Comparison of ENCODE assay signal across 18 cellular contexts in genomic region chr5:178223196-178223773, GRCh38. TPM values are rescaled to one million over a fixed set of nuclear protein-coding genes. Genes with fewer than 3 reads are reported as not detected.
DNase-seq lines count a peak whose midpoint lies in the region; ATAC-seq, FAIRE-seq and TF ChIP-seq lines count a peak whose summit lies in the region.
"Had no signal": no experiment of that assay in that cellular context is flagged by ENCODE, and none has a peak within 500 bp of the region (broad histone marks: within the 10 kb centered on the region; RNA-seq: fewer than 3 reads in every experiment).

No MANE protein-coding gene starts in this region.

- 0 out of 2 replicates have a peak, but pooled peaks have one; percentile 15 for TF ChIP-seq POLR2A in GM12892 (IDR thresholded peaks at IDR 0.05; ENCODE audit: low read depth, low read length)

- H3K9me3 Mint-ChIP-seq in activated CD4-positive, alpha-beta T cell treated with anti-CD3 and anti-CD28 coated beads, Interleukin-2, amount 10 ng/mL, durations not matched to agents 7 days and 5 days: no peaks in the 10 kb centered on the region
- no peaks in the 10 kb centered on the region for H3K9me3 Mint-ChIP-seq in activated naive CD8-positive, alpha-beta T cell treated with anti-CD3 and anti-CD28 coated beads, Interleukin-2, amount 50 U/mL, for 24 hours
- H3K9me3 Mint-ChIP-seq in naive thymus-derived CD8-positive, alpha-beta T cell: no peaks in the 10 kb centered on the region

- no peak for FAIRE-seq in GM12892 (lab: Jason Lieb, UNC)
- FAIRE-seq: A204.1, G401.6 had no signal

- ATAC-seq in activated naive CD8-positive, alpha-beta T cell treated with anti-CD3 and anti-CD28 coated beads, Interleukin-2, amount 50 U/mL, for 24 hours: no peak
- no peak for ATAC-seq in naive thymus-derived CD8-positive, alpha-beta T cell
- ATAC-seq in GM19324 (IDR thresholded peaks at IDR 0.05; ENCODE audit: low FRiP score, unreplicated experiment): no peak

- no peak for DNase-seq in activated CD4-positive, alpha-beta T cell treated with anti-CD3 and anti-CD28 coated beads, Interleukin-2, amount 10 ng/mL, durations not matched to agents 7 days and 5 days
- no peak for DNase-seq in activated CD4-positive, alpha-beta T cell treated with anti-CD3 and anti-CD28 coated beads, Interleukin-2, amount 50 U/mL, for 1 hour
- no peak for DNase-seq in GM12892 (ENCODE audit: insufficient read length)
- no peak for DNase-seq in activated naive CD8-positive, alpha-beta T cell treated with anti-CD3 and anti-CD28 coated beads, Interleukin-2, amount 50 U/mL, for 24 hours
- no peak for DNase-seq in naive thymus-derived CD8-positive, alpha-beta T cell
- DNase-seq in NCI-H226: no peak
- no peak for DNase-seq in KBM-7
- DNase-seq: adrenal gland, esophagus squamous epithelium, Kasumi-1, NCI-H510A, SK-N-SH, testis had no signal

- in situ Hi-C loops in KBM-7 (cut with MboI; ENCODE audit: low pct_unique_long_range_greater_than_20kb, low sequenced_read_pairs): no loop called here

- peaks cover 29% of the 10 kb centered on the region for H3K4me1 Mint-ChIP-seq in activated CD4-positive, alpha-beta T cell treated with anti-CD3 and anti-CD28 coated beads, Interleukin-2, amount 10 ng/mL, durations not matched to agents 7 days and 5 days
- H3K4me1 Mint-ChIP-seq in activated naive CD8-positive, alpha-beta T cell treated with anti-CD3 and anti-CD28 coated beads, Interleukin-2, amount 50 U/mL, for 24 hours: peaks cover 24% of the 10 kb centered on the region
- peaks cover 38 to 60% (median 51%) of the 10 kb centered on the region in 4 donors for H3K4me1 Mint-ChIP-seq in naive thymus-derived CD8-positive, alpha-beta T cell

- POLR2A ChIA-PET in activated CD4-positive, alpha-beta T cell treated with anti-CD3 and anti-CD28 coated beads, Interleukin-2, amount 10 ng/mL, durations not matched to agents 7 days and 5 days (lab: Charles Lee): no interaction called here
- POLR2A ChIA-PET in naive thymus-derived CD8-positive, alpha-beta T cell (lab: Charles Lee): interaction anchor here (1.6 kb wide), 1 partner anchor 19 kb away, joined by 5 read pairs; the partner anchor contains the start of gene HNRNPAB

- H3K27ac Mint-ChIP-seq in activated CD4-positive, alpha-beta T cell treated with anti-CD3 and anti-CD28 coated beads, Interleukin-2, amount 10 ng/mL, durations not matched to agents 7 days and 5 days: peak overlapping the region; percentile 15
- H3K27ac Mint-ChIP-seq in activated naive CD8-positive, alpha-beta T cell treated with anti-CD3 and anti-CD28 coated beads, Interleukin-2, amount 50 U/mL, for 24 hours: peak overlapping the region; percentile 20
- H3K27ac Mint-ChIP-seq in naive thymus-derived CD8-positive, alpha-beta T cell: peak overlapping the region in 9 of 10 donors; percentile 3 to 91 (median 51)

- H3K27me3 Mint-ChIP-seq in activated CD4-positive, alpha-beta T cell treated with anti-CD3 and anti-CD28 coated beads, Interleukin-2, amount 10 ng/mL, durations not matched to agents 7 days and 5 days: no peaks in the 10 kb centered on the region
- H3K27me3 Mint-ChIP-seq in activated naive CD8-positive, alpha-beta T cell treated with anti-CD3 and anti-CD28 coated beads, Interleukin-2, amount 50 U/mL, for 24 hours: no peaks in the 10 kb centered on the region
- no peaks in the 10 kb centered on the region for H3K27me3 Mint-ChIP-seq in naive thymus-derived CD8-positive, alpha-beta T cell

- H3K36me3 Mint-ChIP-seq in activated CD4-positive, alpha-beta T cell treated with anti-CD3 and anti-CD28 coated beads, Interleukin-2, amount 10 ng/mL, durations not matched to agents 7 days and 5 days (ENCODE audit: low read depth): peaks cover 56% of the 10 kb centered on the region
- H3K36me3 Mint-ChIP-seq in activated naive CD8-positive, alpha-beta T cell treated with anti-CD3 and anti-CD28 coated beads, Interleukin-2, amount 50 U/mL, for 24 hours (ENCODE audit: low read depth): peaks cover 62% of the 10 kb centered on the region
- H3K36me3 Mint-ChIP-seq in naive thymus-derived CD8-positive, alpha-beta T cell: peaks cover 0 to 72% (median 21%) of the 10 kb centered on the region in 3 donors

- CTCF ChIA-PET in activated CD4-positive, alpha-beta T cell treated with anti-CD3 and anti-CD28 coated beads, Interleukin-2, amount 10 ng/mL, durations not matched to agents 7 days and 5 days (lab: Charles Lee): no interaction called here

- H3K4me3 Mint-ChIP-seq in activated CD4-positive, alpha-beta T cell treated with anti-CD3 and anti-CD28 coated beads, Interleukin-2, amount 10 ng/mL, durations not matched to agents 7 days and 5 days: no peak overlapping the region
- H3K4me3 Mint-ChIP-seq in activated naive CD8-positive, alpha-beta T cell treated with anti-CD3 and anti-CD28 coated beads, Interleukin-2, amount 50 U/mL, for 24 hours: no peak overlapping the region
- H3K4me3 Mint-ChIP-seq in naive thymus-derived CD8-positive, alpha-beta T cell: no peak overlapping the region

RNA-seq across cellular contexts. Expression of gene PHYKPL, which starts 9.3 kb away (rescaled TPM):
- total RNA-seq in activated CD4-positive, alpha-beta T cell treated with anti-CD3 and anti-CD28 coated beads, Interleukin-2, amount 10 ng/mL, durations not matched to agents 7 days and 5 days: 100 to 1,000 TPM; 126 to 138 TPM
- 32.8 TPM for polyA plus RNA-seq in GM12892 (2012; ENCODE audit: missing spikeins)
- total RNA-seq in naive thymus-derived CD8-positive, alpha-beta T cell: 100 to 1,000 TPM; 209 to 229 TPM
- polyA plus RNA-seq in naive thymus-derived CD8-positive, alpha-beta T cell: 10 to 100 TPM; 41.1 to 51.8 (median 49.7) TPM

RNA-seq across cellular contexts. Expression of gene HNRNPAB, which starts 19.0 kb away (rescaled TPM):
- total RNA-seq in activated CD4-positive, alpha-beta T cell treated with anti-CD3 and anti-CD28 coated beads, Interleukin-2, amount 10 ng/mL, durations not matched to agents 7 days and 5 days: 100 to 1,000 TPM; 185 to 215 TPM
- 168 TPM for polyA plus RNA-seq in GM12892 (2012; ENCODE audit: missing spikeins)
- total RNA-seq in naive thymus-derived CD8-positive, alpha-beta T cell: 10 to 100 TPM; 79.3 to 82.5 TPM
- 10 to 100 TPM; 43.6 to 74.9 (median 61.2) TPM for polyA plus RNA-seq in naive thymus-derived CD8-positive, alpha-beta T cell

RNA-seq across cellular contexts. Expression of gene GMCL2, which starts 36.1 kb away (rescaled TPM):
- not detected for total RNA-seq in activated CD4-positive, alpha-beta T cell treated with anti-CD3 and anti-CD28 coated beads, Interleukin-2, amount 10 ng/mL, durations not matched to agents 7 days and 5 days
- not detected for polyA plus RNA-seq in GM12892 (2012; ENCODE audit: missing spikeins)
- under 1 TPM in 1 of 2 experiments, not detected in 1; 0.14 TPM for total RNA-seq in naive thymus-derived CD8-positive, alpha-beta T cell
- not detected for polyA plus RNA-seq in naive thymus-derived CD8-positive, alpha-beta T cell
- total RNA-seq: adrenal gland, esophagus squamous epithelium, myocyte, OCI-LY7 had no signal
- polyA plus RNA-seq: adrenal gland, SK-N-SH had no signal
